In genomic region chr6:30819287-30819917, GRCh38 we compare ENCODE assay signal across 9 cellular contexts.
A peak's percentile ranks its signal among the peaks of the same experiment; 100 is the strongest.
DNase-seq lines count a peak whose midpoint lies in the region; ATAC-seq and TF ChIP-seq lines count a peak whose summit lies in the region.
"Had no signal": no experiment of that assay in that cellular context is flagged by ENCODE, and none has a peak within 500 bp of the region (broad histone marks: within the 10 kb centered on the region; RNA-seq: fewer than 3 reads in every experiment).

No MANE protein-coding gene starts in this region.

- H3K9me3 Mint-ChIP-seq in CD8-positive, alpha-beta T cell: no peaks in the 10 kb centered on the region
- H3K9me3 Mint-ChIP-seq in GM23338: no peaks in the 10 kb centered on the region; the same call in 2 of the 3 replicates

- peak overlapping the region; percentile 61 for H3K27ac Mint-ChIP-seq in CD8-positive, alpha-beta T cell
- no peak overlapping the region for H3K27ac Mint-ChIP-seq in GM23338

- TF ChIP-seq CTCF in CD8-positive, alpha-beta T cell (IDR thresholded peaks at IDR 0.05): no peak
- TF ChIP-seq CTCF in choroid plexus epithelial cell (conservative IDR thresholded peaks at IDR 0.05; ENCODE audit: low read depth, low read length) (no peak), GM23338 (conservative IDR thresholded peaks at IDR 0.05; ENCODE audit: low read depth in 2 of 2) (no peak)

- H3K4me3 Mint-ChIP-seq in CD8-positive, alpha-beta T cell: no peak overlapping the region
- no peak overlapping the region for H3K4me3 Mint-ChIP-seq in GM23338

- intact Hi-C loops in CD8-positive, alpha-beta T cell (cut with DNase I, micrococcal nuclease): no loop called here

- H3K79me2 ChIP-seq in GM23338 (replicated peaks; ENCODE audit: insufficient read depth): no peaks in the 10 kb centered on the region

- H4K20me1 ChIP-seq in GM23338 (replicated peaks; ENCODE audit: insufficient read depth): no peaks in the 10 kb centered on the region

- ATAC-seq in CD8-positive, alpha-beta T cell: no peak
- ATAC-seq in HG03460 (IDR thresholded peaks at IDR 0.05; ENCODE audit: unreplicated experiment) (no peak), GM23338 (no peak), HG03280 (IDR thresholded peaks at IDR 0.05; ENCODE audit: unreplicated experiment) (no peak)

- peaks cover 10% of the 10 kb centered on the region for H3K4me1 ChIP-seq in CD8-positive, alpha-beta T cell (ENCODE audit: insufficient read depth, low read length)
- no peaks in the 10 kb centered on the region for H3K4me1 ChIP-seq in GM23338 (ENCODE audit: insufficient read depth)

- CTCF ChIA-PET in CD8-positive, alpha-beta T cell (lab: Charles Lee): interaction anchor here (0.8 to 5.0 kb wide), 8 partner anchors 10 to 275 kb away, joined by 3 to 54 read pairs (median 6); partner anchors contain the start of gene IER3

- peaks cover 16% of the 10 kb centered on the region for H3K36me3 Mint-ChIP-seq in CD8-positive, alpha-beta T cell
- no peaks in the 10 kb centered on the region for H3K36me3 Mint-ChIP-seq in GM23338 (ENCODE audit: low read depth)

- no peaks in the 10 kb centered on the region for H3K9me3 ChIP-seq in CD8-positive, alpha-beta T cell (ENCODE audit: low read length)
- no peaks in the 10 kb centered on the region for H3K9me3 ChIP-seq in SK-N-MC (ENCODE audit: low read depth, low read length)

- no peak overlapping the region for H2AFZ ChIP-seq in GM23338

- H3K4me1 Mint-ChIP-seq in CD8-positive, alpha-beta T cell (ENCODE audit: low read depth): peaks cover 61% of the 10 kb centered on the region
- peaks cover 11% of the 10 kb centered on the region for H3K4me1 Mint-ChIP-seq in GM23338

- POLR2A ChIA-PET in CD8-positive, alpha-beta T cell (lab: Charles Lee): interaction anchor here (1.0 to 1.5 kb wide), 3 partner anchors 11 to 76 kb away, joined by 3 to 6 read pairs (median 4); no protein-coding TSS in a partner anchor

- no peak overlapping the region for H3K4me2 ChIP-seq in GM23338

- no peaks in the 10 kb centered on the region for H3K27me3 Mint-ChIP-seq in CD8-positive, alpha-beta T cell (ENCODE audit: low read depth)
- H3K27me3 Mint-ChIP-seq in GM23338 (ENCODE audit: insufficient read depth, low read depth, poor library complexity): peaks cover 2% of the 10 kb centered on the region

- DNase-seq in CD8-positive, alpha-beta T cell: no peak
- DNase-seq in SK-N-MC (ENCODE audit: low read depth, low spot score) (no peak), choroid plexus epithelial cell (ENCODE audit: low read depth) (peak; percentile 34), AML-193 (lab: John Stamatoyannopoulos, UW) (no peak), GM23338 (ENCODE audit: low spot score) (no peak)
- DNase-seq in stimulated activated CD4-positive, alpha-beta T cell treated with anti-CD3 and anti-CD28 coated beads, Interleukin-12 subunit alpha, Interleukin-12 subunit beta, amount 100 ng/mL, for 48 hours (ENCODE audit: low read depth in 2 of 3, low spot score in 1 of 3): peak in 2 of 3 donors; percentile 63 to 83
- DNase-seq: T-helper 9 cell had no signal

- H3K27ac ChIP-seq in CD8-positive, alpha-beta T cell (ENCODE audit: low read depth, low read length): no peak overlapping the region
- H3K27ac ChIP-seq in SK-N-MC (peak overlapping the region; percentile 92; the same call in 1 of the 2 replicates), GM23338 (ENCODE audit: low read depth) (no peak overlapping the region)

- H3K9me2 ChIP-seq in GM23338 (ENCODE audit: insufficient read depth): no peaks in the 10 kb centered on the region

- no peaks in the 10 kb centered on the region for H3K36me3 ChIP-seq in CD8-positive, alpha-beta T cell (ENCODE audit: insufficient read depth, low read length)
- no peaks in the 10 kb centered on the region for H3K36me3 ChIP-seq in SK-N-MC (ENCODE audit: insufficient read depth, low read length)
- no peaks in the 10 kb centered on the region for H3K36me3 ChIP-seq in GM23338 (ENCODE audit: insufficient read depth)

- H3K4me3 ChIP-seq in CD8-positive, alpha-beta T cell (ENCODE audit: low read depth, low read length): no peak overlapping the region
- no peak overlapping the region for H3K4me3 ChIP-seq in SK-N-MC
- no peak overlapping the region for H3K4me3 ChIP-seq in choroid plexus epithelial cell (ENCODE audit: low read depth, low read length)
- no peak overlapping the region for H3K4me3 ChIP-seq in GM23338

- no peak overlapping the region for H3K9ac ChIP-seq in SK-N-MC (ENCODE audit: insufficient read length)

- no peaks in the 10 kb centered on the region for H3K27me3 ChIP-seq in CD8-positive, alpha-beta T cell (ENCODE audit: insufficient read depth, low read length)
- no peaks in the 10 kb centered on the region for H3K27me3 ChIP-seq in GM23338 (ENCODE audit: insufficient read depth)

- H3F3A ChIP-seq in GM23338 (replicated peaks; ENCODE audit: low read depth): no peaks in the 10 kb centered on the region

TF ChIP-seq in GM23338, 12 proteins besides CTCF, POLR2A, EP300 and RAD21 (continues in another document):
- no peak for TF ChIP-seq CREB1 (CRISPR knock-in tag; IDR thresholded peaks at IDR 0.05; ENCODE audit: low read depth)
- TF ChIP-seq ZNF462 (CRISPR knock-in tag; IDR thresholded peaks at IDR 0.05): no peak
- no peak for TF ChIP-seq NANOG (IDR thresholded peaks at IDR 0.05; ENCODE audit: borderline replicate concordance)
- TF ChIP-seq EZH2 (IDR thresholded peaks at IDR 0.05; ENCODE audit: low read depth, unreplicated experiment): no peak

Comparison
In these comparisons a context has a peak if more than half of its experiments do, and no peak if none do; other contexts are left out.
1. DNase-seq: peak in choroid plexus epithelial cell (single experiment) and stimulated activated CD4-positive, alpha-beta T cell treated with anti-CD3 and anti-CD28 coated beads, Interleukin-12 subunit alpha, Interleukin-12 subunit beta, amount 100 ng/mL, for 48 hours (2 of 3); none in CD8-positive, alpha-beta T cell (0 of 7), SK-N-MC (single experiment), AML-193 (0 of 2) and GM23338 (single experiment).